16 cellular contexts compared by ENCODE assay signal in genomic region chr14:74594021-74594420, GRCh38. TPM values are rescaled to one million over a fixed set of nuclear protein-coding genes. Genes with fewer than 3 reads are reported as not detected.
DNase-seq lines count a peak whose midpoint lies in the region; ATAC-seq and TF ChIP-seq lines count a peak whose summit lies in the region.
"Had no signal": no experiment of that assay in that cellular context is flagged by ENCODE, and none has a peak within 500 bp of the region (broad histone marks: within the 10 kb centered on the region; RNA-seq: fewer than 3 reads in every experiment).

No MANE protein-coding gene starts in this region.

- no peak overlapping the region for H3K9ac ChIP-seq in rectal smooth muscle tissue (ENCODE audit: low read length)

- H3K36me3 ChIP-seq in gastroesophageal sphincter (no peaks in the 10 kb centered on the region), rectal smooth muscle tissue (ENCODE audit: control insufficient read depth, insufficient read depth, low read length) (no peaks in the 10 kb centered on the region), aorta (ENCODE audit: control insufficient read depth in 1 of 2, insufficient read depth in 2 of 2, low read length in 1 of 2) (no peaks in the 10 kb centered on the region)

- no peak for ATAC-seq in Right ventricle myocardium superior (ENCODE audit: poor library complexity)
- ATAC-seq in gastroesophageal sphincter = no peak
- no peak for ATAC-seq in aorta (ENCODE audit: low FRiP score)
- no peak for ATAC-seq in GM21723 (IDR thresholded peaks at IDR 0.05; ENCODE audit: unreplicated experiment)
- ATAC-seq: activated T-cell treated with anti-CD3 and anti-CD28 coated beads, Interleukin-2, amount 50 U/mL, for 4 hours had no signal

- TF ChIP-seq CTCF in gastroesophageal sphincter (IDR thresholded peaks at IDR 0.05) = no peak

- no peak for TF ChIP-seq EP300 in gastroesophageal sphincter (IDR thresholded peaks at IDR 0.05)

- H3K4me1 ChIP-seq in gastroesophageal sphincter (peaks cover 3 to 86% (median 40%) of the 10 kb centered on the region in 3 donors), rectal smooth muscle tissue (ENCODE audit: control insufficient read depth, insufficient read depth, low read length) (peaks cover 3% of the 10 kb centered on the region), aorta (ENCODE audit: control insufficient read depth in 1 of 2, insufficient read depth in 2 of 2, low read length in 2 of 2) (peaks cover 8 to 12% of the 10 kb centered on the region in 2 donors)

- H3K4me3 ChIP-seq in gastroesophageal sphincter (no peak overlapping the region), rectal smooth muscle tissue (ENCODE audit: low read length) (no peak overlapping the region), aorta (ENCODE audit: low read length in 2 of 2) (no peak overlapping the region)
- H3K4me3 ChIP-seq: mucosa of descending colon had no signal

- H3K27me3 ChIP-seq in gastroesophageal sphincter = no peaks in the 10 kb centered on the region
- H3K27me3 ChIP-seq in rectal smooth muscle tissue (ENCODE audit: control insufficient read depth, insufficient read depth, low read length) = no peaks in the 10 kb centered on the region
- H3K27me3 ChIP-seq in aorta (ENCODE audit: control insufficient read depth in 1 of 2, insufficient read depth in 2 of 2, low read length in 1 of 2) = no peaks in the 10 kb centered on the region

- DNase-seq in Right ventricle myocardium superior (peak; percentile 39), cardiac septum (ENCODE audit: low spot score) (no peak), aorta (no peak), activated T-cell treated with anti-CD3 and anti-CD28 coated beads for 4 hours (no peak), ureter (ENCODE audit: low spot score) (no peak)
- DNase-seq: activated CD4-positive, alpha-beta T cell treated with anti-CD3 and anti-CD28 coated beads, Interleukin-2, amount 50 U/mL, for 4 hours; activated naive CD8-positive, alpha-beta T cell treated with anti-CD3 and anti-CD28 coated beads for 36 hours; activated T-cell treated with anti-CD3 and anti-CD28 coated beads, Interleukin-2, amount 50 U/mL, for 4 hours; CD8-positive, alpha-beta memory T cell; cerebellar nuclear complex; MM.1S; NCI-H1930 had no signal

- H3K9me3 ChIP-seq in gastroesophageal sphincter = no peaks in the 10 kb centered on the region
- no peaks in the 10 kb centered on the region for H3K9me3 ChIP-seq in aorta (ENCODE audit: control insufficient read depth, low read length)
- H3K9me3 ChIP-seq: mucosa of descending colon had no signal

- intact Hi-C loops in Right ventricle myocardium superior (cut with DNase I) (no loop called here), cardiac septum (cut with DNase I) (no loop called here), aorta (cut with DNase I) (no loop called here)

- 53 to 100% methylated on average over 1 to 3 of the region's 7 CpGs for WGBS in gastroesophageal sphincter (ENCODE audit: low coverage in 1 of 2), 2 donors
- 34 to 36% methylated on average over 7 of the region's 7 CpGs for WGBS in aorta, 2 donors

- no peak for TF ChIP-seq POLR2A in gastroesophageal sphincter (IDR thresholded peaks at IDR 0.05)

- H3K27ac ChIP-seq in gastroesophageal sphincter = peak overlapping the region; percentile 35 to 80 (median 80)
- H3K27ac ChIP-seq in rectal smooth muscle tissue (ENCODE audit: low read depth, low read length) = peak overlapping the region; percentile 22
- peak overlapping the region; percentile 34 to 87 for H3K27ac ChIP-seq in aorta (ENCODE audit: low read depth in 1 of 2, low read length in 2 of 2)

RNA-seq across cellular contexts. Expression of gene LTBP2, which starts 18.0 kb away (rescaled TPM):
- total RNA-seq in Right ventricle myocardium superior (11.9 TPM), cardiac septum (93.7 TPM), gastroesophageal sphincter (100 to 1,000 TPM in 1 of 4 donors, 10 to 100 TPM in 3; 45.9 to 158 (median 88.4) TPM), aorta (100 to 1,000 TPM; 209 to 363 TPM), ureter (6.8 TPM)
- polyA plus RNA-seq in aorta = 100 to 1,000 TPM in 1 of 2 donors, 10 to 100 TPM in 1; 40.4 to 247 TPM

Comparison
In these comparisons a context has a peak if more than half of its experiments do, and no peak if none do; other contexts are left out.
1. H3K27ac ChIP-seq: peak in every context shown above with its lines; median percentile 80 in gastroesophageal sphincter; 60 in aorta; 22 in rectal smooth muscle tissue.